1 cellular context compared by ENCODE assay signal in the genomic region with DNA sequence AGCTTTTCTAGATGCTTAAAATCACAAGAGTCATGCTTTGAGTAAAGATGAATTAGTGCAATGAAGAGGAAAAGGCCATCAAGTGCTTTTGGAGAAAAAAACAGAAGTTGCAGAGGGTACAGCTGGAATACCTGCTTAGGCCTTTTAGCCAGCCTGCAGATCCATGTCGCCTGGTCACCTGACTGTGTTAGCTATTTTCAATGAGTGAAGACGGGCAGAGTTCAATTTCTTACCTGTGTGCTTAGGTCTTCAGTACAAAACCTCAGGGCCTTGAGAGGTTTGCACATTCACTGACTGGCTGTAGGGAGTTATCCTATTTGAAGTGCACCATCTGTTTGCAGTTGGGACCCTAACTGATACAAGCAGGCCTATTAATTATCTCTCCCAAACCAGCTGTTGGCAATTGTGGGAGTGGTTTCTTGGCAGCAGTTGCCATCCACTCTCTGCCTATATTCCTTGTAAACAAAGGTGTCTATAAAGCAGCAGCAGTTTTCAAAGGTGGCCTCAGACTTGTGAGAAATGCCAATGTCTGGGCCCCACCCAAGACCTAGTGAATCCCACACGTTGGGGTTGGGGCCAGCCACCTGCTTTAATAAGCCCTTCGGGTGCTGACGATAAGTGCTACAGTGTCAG.
TF ChIP-seq lines count a peak whose summit lies in the region.

No MANE protein-coding gene starts in this region.

TF ChIP-seq in WTC11, 78 proteins besides CTCF, POLR2A, EP300 and RAD21 (continued from another document):
- TF ChIP-seq, protein P1, sequence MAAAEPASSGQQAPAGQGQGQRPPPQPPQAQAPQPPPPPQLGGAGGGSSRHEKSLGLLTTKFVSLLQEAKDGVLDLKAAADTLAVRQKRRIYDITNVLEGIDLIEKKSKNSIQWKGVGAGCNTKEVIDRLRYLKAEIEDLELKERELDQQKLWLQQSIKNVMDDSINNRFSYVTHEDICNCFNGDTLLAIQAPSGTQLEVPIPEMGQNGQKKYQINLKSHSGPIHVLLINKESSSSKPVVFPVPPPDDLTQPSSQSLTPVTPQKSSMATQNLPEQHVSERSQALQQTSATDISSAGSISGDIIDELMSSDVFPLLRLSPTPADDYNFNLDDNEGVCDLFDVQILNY (CRISPR knock-in tag; IDR thresholded peaks at IDR 0.05) = no peak
- TF ChIP-seq, protein P2, sequence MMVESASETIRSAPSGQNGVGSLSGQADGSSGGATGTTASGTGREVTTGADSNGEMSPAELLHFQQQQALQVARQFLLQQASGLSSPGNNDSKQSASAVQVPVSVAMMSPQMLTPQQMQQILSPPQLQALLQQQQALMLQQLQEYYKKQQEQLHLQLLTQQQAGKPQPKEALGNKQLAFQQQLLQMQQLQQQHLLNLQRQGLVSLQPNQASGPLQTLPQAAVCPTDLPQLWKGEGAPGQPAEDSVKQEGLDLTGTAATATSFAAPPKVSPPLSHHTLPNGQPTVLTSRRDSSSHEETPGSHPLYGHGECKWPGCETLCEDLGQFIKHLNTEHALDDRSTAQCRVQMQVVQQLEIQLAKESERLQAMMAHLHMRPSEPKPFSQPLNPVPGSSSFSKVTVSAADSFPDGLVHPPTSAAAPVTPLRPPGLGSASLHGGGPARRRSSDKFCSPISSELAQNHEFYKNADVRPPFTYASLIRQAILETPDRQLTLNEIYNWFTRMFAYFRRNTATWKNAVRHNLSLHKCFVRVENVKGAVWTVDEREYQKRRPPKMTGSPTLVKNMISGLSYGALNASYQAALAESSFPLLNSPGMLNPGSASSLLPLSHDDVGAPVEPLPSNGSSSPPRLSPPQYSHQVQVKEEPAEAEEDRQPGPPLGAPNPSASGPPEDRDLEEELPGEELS (CRISPR knock-in tag; IDR thresholded peaks at IDR 0.05) = no peak
- TF ChIP-seq, protein P3, sequence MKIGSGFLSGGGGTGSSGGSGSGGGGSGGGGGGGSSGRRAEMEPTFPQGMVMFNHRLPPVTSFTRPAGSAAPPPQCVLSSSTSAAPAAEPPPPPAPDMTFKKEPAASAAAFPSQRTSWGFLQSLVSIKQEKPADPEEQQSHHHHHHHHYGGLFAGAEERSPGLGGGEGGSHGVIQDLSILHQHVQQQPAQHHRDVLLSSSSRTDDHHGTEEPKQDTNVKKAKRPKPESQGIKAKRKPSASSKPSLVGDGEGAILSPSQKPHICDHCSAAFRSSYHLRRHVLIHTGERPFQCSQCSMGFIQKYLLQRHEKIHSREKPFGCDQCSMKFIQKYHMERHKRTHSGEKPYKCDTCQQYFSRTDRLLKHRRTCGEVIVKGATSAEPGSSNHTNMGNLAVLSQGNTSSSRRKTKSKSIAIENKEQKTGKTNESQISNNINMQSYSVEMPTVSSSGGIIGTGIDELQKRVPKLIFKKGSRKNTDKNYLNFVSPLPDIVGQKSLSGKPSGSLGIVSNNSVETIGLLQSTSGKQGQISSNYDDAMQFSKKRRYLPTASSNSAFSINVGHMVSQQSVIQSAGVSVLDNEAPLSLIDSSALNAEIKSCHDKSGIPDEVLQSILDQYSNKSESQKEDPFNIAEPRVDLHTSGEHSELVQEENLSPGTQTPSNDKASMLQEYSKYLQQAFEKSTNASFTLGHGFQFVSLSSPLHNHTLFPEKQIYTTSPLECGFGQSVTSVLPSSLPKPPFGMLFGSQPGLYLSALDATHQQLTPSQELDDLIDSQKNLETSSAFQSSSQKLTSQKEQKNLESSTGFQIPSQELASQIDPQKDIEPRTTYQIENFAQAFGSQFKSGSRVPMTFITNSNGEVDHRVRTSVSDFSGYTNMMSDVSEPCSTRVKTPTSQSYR (CRISPR knock-in tag; IDR thresholded peaks at IDR 0.05) = no peak
- TF ChIP-seq, protein P4, sequence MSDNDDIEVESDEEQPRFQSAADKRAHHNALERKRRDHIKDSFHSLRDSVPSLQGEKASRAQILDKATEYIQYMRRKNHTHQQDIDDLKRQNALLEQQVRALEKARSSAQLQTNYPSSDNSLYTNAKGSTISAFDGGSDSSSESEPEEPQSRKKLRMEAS (CRISPR knock-in tag; IDR thresholded peaks at IDR 0.05) = no peak
- TF ChIP-seq, protein P5, sequence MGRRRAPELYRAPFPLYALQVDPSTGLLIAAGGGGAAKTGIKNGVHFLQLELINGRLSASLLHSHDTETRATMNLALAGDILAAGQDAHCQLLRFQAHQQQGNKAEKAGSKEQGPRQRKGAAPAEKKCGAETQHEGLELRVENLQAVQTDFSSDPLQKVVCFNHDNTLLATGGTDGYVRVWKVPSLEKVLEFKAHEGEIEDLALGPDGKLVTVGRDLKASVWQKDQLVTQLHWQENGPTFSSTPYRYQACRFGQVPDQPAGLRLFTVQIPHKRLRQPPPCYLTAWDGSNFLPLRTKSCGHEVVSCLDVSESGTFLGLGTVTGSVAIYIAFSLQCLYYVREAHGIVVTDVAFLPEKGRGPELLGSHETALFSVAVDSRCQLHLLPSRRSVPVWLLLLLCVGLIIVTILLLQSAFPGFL (CRISPR knock-in tag; IDR thresholded peaks at IDR 0.05; ENCODE audit: borderline replicate concordance) = no peak
- no peak for TF ChIP-seq NFYB (CRISPR knock-in tag; conservative IDR thresholded peaks at IDR 0.05; ENCODE audit: low read depth)
- TF ChIP-seq, protein P6, sequence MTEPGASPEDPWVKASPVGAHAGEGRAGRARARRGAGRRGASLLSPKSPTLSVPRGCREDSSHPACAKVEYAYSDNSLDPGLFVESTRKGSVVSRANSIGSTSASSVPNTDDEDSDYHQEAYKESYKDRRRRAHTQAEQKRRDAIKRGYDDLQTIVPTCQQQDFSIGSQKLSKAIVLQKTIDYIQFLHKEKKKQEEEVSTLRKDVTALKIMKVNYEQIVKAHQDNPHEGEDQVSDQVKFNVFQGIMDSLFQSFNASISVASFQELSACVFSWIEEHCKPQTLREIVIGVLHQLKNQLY (CRISPR knock-in tag; IDR thresholded peaks at IDR 0.05) = no peak
- no peak for TF ChIP-seq ETV6 (CRISPR knock-in tag; IDR thresholded peaks at IDR 0.05)
- TF ChIP-seq GABPB1 (CRISPR knock-in tag; IDR thresholded peaks at IDR 0.05) = no peak
TF ChIP-seq in WTC11: peak in this region for 0.
